Comparison of ENCODE assay signal across 14 cellular contexts in the genomic region with DNA sequence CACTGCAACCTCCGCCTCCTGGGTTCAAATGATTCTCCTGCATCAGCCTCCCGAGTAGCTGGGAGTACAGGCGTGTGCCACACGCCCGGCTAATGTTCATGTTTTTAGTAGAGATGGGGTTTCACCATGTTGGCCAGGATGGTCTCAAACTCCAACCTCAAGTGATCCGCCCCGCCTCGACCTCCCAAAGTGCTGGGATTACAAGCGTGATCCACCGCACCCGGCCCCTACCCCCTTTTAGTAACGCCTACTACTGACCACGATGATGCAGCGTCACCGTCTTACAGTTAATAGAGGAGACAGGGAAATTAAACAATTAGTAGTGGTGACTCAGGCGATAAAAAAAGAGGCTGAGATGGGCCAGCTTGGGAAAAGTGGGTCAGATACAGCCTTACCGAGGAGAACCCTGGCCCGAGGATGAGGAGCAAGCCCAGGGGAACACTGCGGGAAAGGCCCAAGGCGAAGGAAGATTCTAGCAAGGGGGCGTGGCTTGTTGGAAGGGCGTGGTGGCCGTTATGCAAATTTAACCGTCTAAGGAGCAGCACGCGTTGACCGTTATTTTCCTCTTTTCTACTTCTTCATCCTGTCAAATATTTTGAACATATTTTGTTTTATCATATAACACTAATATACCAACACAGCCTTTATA. TPM values are rescaled to one million over a fixed set of nuclear protein-coding genes. Genes with fewer than 3 reads are reported as not detected.
DNase-seq lines count a peak whose midpoint lies in the region; ATAC-seq and TF ChIP-seq lines count a peak whose summit lies in the region.
"Had no signal": no experiment of that assay in that cellular context is flagged by ENCODE, and none has a peak within 500 bp of the region (broad histone marks: within the 10 kb centered on the region; RNA-seq: fewer than 3 reads in every experiment).

No MANE protein-coding gene starts in this region.

- peaks cover 4 to 25% of the 10 kb centered on the region in 2 experiments; a peak in 2 of 3 replicates for H3K36me3 ChIP-seq in HEK293 (ENCODE audit: control insufficient read depth in 2 of 2, insufficient read depth in 1 of 2, low read length in 2 of 2)

- peaks cover 30% of the 10 kb centered on the region for H3K4me1 Mint-ChIP-seq in CD4-positive, alpha-beta T cell (ENCODE audit: low read depth)
- peaks cover 30% of the 10 kb centered on the region for H3K4me1 Mint-ChIP-seq in activated naive CD8-positive, alpha-beta T cell treated with anti-CD3 and anti-CD28 coated beads for 36 hours
- H3K4me1 Mint-ChIP-seq in natural killer cell, result peaks cover 27 to 33% of the 10 kb centered on the region in 2 donors

- no peaks in the 10 kb centered on the region for H3K4me1 ChIP-seq in HEK293 (ENCODE audit: control insufficient read depth, insufficient read depth, low read length)

- H3K4me3 Mint-ChIP-seq in CD4-positive, alpha-beta T cell, result peak overlapping the region; percentile 72
- H3K4me3 Mint-ChIP-seq in activated naive CD8-positive, alpha-beta T cell treated with anti-CD3 and anti-CD28 coated beads for 36 hours, result peak overlapping the region; percentile 34
- H3K4me3 Mint-ChIP-seq in natural killer cell, result no peak overlapping the region

- no peak for TF ChIP-seq CTCF in CD4-positive, alpha-beta T cell (IDR thresholded peaks at IDR 0.05)
- TF ChIP-seq CTCF in HEK293 (tag by site-specific recombination; IDR thresholded peaks at IDR 0.05), result no peak
- TF ChIP-seq CTCF in natural killer cell (IDR thresholded peaks at IDR 0.05), result no peak

- POLR2A ChIA-PET in CD4-positive, alpha-beta T cell (lab: Charles Lee), result interaction anchor here (0.6 kb wide), 1 partner anchor 48 kb away, joined by 3 read pairs; no protein-coding TSS in a partner anchor
- POLR2A ChIA-PET in HEK293 (lab: Yijun Ruan, JAX), result interaction anchor here (0.7 kb wide), 1 partner anchor 10 kb away, joined by 3 read pairs; no protein-coding TSS in a partner anchor

- no peaks in the 10 kb centered on the region for H3K27me3 Mint-ChIP-seq in CD4-positive, alpha-beta T cell
- no peaks in the 10 kb centered on the region for H3K27me3 Mint-ChIP-seq in activated naive CD8-positive, alpha-beta T cell treated with anti-CD3 and anti-CD28 coated beads for 36 hours
- no peaks in the 10 kb centered on the region for H3K27me3 Mint-ChIP-seq in natural killer cell (ENCODE audit: low read depth in 2 of 2)

- CTCF ChIA-PET in CD4-positive, alpha-beta T cell (lab: Charles Lee), result no interaction called here
- CTCF ChIA-PET in HEK293 (lab: Yijun Ruan, JAX), result no interaction called here

- H3K36me3 Mint-ChIP-seq in CD4-positive, alpha-beta T cell (ENCODE audit: low read depth), result peaks cover 40% of the 10 kb centered on the region
- peaks cover 28% of the 10 kb centered on the region for H3K36me3 Mint-ChIP-seq in activated naive CD8-positive, alpha-beta T cell treated with anti-CD3 and anti-CD28 coated beads for 36 hours
- H3K36me3 Mint-ChIP-seq in natural killer cell, result peaks cover 13% of the 10 kb centered on the region

- H3K4me3 ChIP-seq in HEK293 (ENCODE audit: low read depth, low read length), result no peak overlapping the region

- DNase-seq in CD4-positive, alpha-beta T cell, result peak in 1 of 10 experiments; percentile 9
- DNase-seq in activated naive CD8-positive, alpha-beta T cell treated with anti-CD3 and anti-CD28 coated beads for 36 hours, result no peak
- no peak for DNase-seq in natural killer cell
- DNase-seq in HK-2 (ENCODE audit: unreplicated experiment), result no peak
- no peak for DNase-seq in Kasumi-1 (lab: John Stamatoyannopoulos, UW)
- no peak for DNase-seq in T1000 (lab: John Stamatoyannopoulos, UW)
- DNase-seq: GDM1, heart left ventricle, NCI-H2107 had no signal

- no peak for ATAC-seq in CD4-positive, alpha-beta T cell (ENCODE audit: poor library complexity)
- ATAC-seq in natural killer cell (no peak), HG02798 (IDR thresholded peaks at IDR 0.05; ENCODE audit: poor library complexity, unreplicated experiment) (no peak)
- ATAC-seq: heart left ventricle had no signal

- no peaks in the 10 kb centered on the region for H3K27me3 ChIP-seq in CD4-positive, alpha-beta T cell (ENCODE audit: control insufficient read depth, insufficient read depth, low read length)
- H3K27me3 ChIP-seq: adrenal gland, heart left ventricle, tibial nerve had no signal

- no peaks in the 10 kb centered on the region for H3K9me3 ChIP-seq in CD4-positive, alpha-beta T cell (ENCODE audit: control insufficient read depth, low read length)
- no peaks in the 10 kb centered on the region for H3K9me3 ChIP-seq in HEK293 (ENCODE audit: control insufficient read depth, insufficient read depth, low read depth, low read length)
- H3K9me3 ChIP-seq: adrenal gland, heart left ventricle, tibial nerve had no signal

- H3K9me3 Mint-ChIP-seq in CD4-positive, alpha-beta T cell, result no peaks in the 10 kb centered on the region
- H3K9me3 Mint-ChIP-seq in activated naive CD8-positive, alpha-beta T cell treated with anti-CD3 and anti-CD28 coated beads for 36 hours, result no peaks in the 10 kb centered on the region
- H3K9me3 Mint-ChIP-seq in natural killer cell, result no peaks in the 10 kb centered on the region

- peak overlapping the region; percentile 61 for H3K27ac Mint-ChIP-seq in CD4-positive, alpha-beta T cell
- peak overlapping the region; percentile 60 for H3K27ac Mint-ChIP-seq in activated naive CD8-positive, alpha-beta T cell treated with anti-CD3 and anti-CD28 coated beads for 36 hours
- peak overlapping the region; percentile 23 to 77 for H3K27ac Mint-ChIP-seq in natural killer cell

- intact Hi-C loops in CD4-positive, alpha-beta T cell (cut with DNase I, micrococcal nuclease), result loop anchor here (5.0 to 10.0 kb wide), 3 partner anchors 112 to 771 kb away; a partner anchor contains a TSS
- intact Hi-C loops in natural killer cell (cut with micrococcal nuclease), result loop anchor here (10.0 kb wide), 3 partner anchors 48 to 1122 kb away; a partner anchor contains a TSS

- no peak overlapping the region for H3K27ac ChIP-seq in CD4-positive, alpha-beta T cell (ENCODE audit: low read depth, low read length)
- H3K27ac ChIP-seq in HEK293 (ENCODE audit: extremely low read depth, low read depth, low read length), result no peak overlapping the region

TF ChIP-seq in HEK293, 187 proteins besides CTCF, POLR2A, EP300 and RAD21:
- TF ChIP-seq KLF9 (tag by site-specific recombination; IDR thresholded peaks at IDR 0.05; ENCODE audit: low read depth) (peak; percentile 40; the same call in 1 of the 2 replicates), KLF8 (tag by site-specific recombination; IDR thresholded peaks at IDR 0.05) (no peak)

RNA-seq across cellular contexts. Expression of a gene that starts 1.6 kb away (rescaled TPM):
- 10 to 100 TPM; 36.1 to 37.7 TPM for total RNA-seq in CD4-positive, alpha-beta T cell
- total RNA-seq in activated naive CD8-positive, alpha-beta T cell treated with anti-CD3 and anti-CD28 coated beads for 36 hours, result 10 to 100 TPM; 34.8 to 34.9 TPM
- 100 to 1,000 TPM in 1 of 3 donors, 10 to 100 TPM in 2; 85.3 to 109 (median 97.7) TPM for total RNA-seq in natural killer cell

RNA-seq across cellular contexts. Expression of a gene that starts 50.2 kb away (rescaled TPM):
- total RNA-seq in CD4-positive, alpha-beta T cell, result 10 to 100 TPM; 12.4 to 12.8 TPM
- total RNA-seq in activated naive CD8-positive, alpha-beta T cell treated with anti-CD3 and anti-CD28 coated beads for 36 hours, result 10 to 100 TPM; 41.5 to 42.2 TPM
- 10 to 100 TPM; 11.2 to 14.5 (median 12.9) TPM for total RNA-seq in natural killer cell

RNA-seq across cellular contexts. Expression of a gene that starts 53.6 kb away (rescaled TPM):
- not detected for total RNA-seq in CD4-positive, alpha-beta T cell
- total RNA-seq in activated naive CD8-positive, alpha-beta T cell treated with anti-CD3 and anti-CD28 coated beads for 36 hours, result not detected
- total RNA-seq in natural killer cell, result not detected
- total RNA-seq: adrenal gland, HT1080 had no signal
